In genomic region chr20:49028684-49029083, GRCh38 we compare ENCODE assay signal across 1 cellular context.
TF ChIP-seq lines count a peak whose summit lies in the region.

No MANE protein-coding gene starts in this region.

TF ChIP-seq in GM12878, 131 proteins besides CTCF, POLR2A, EP300 and RAD21 (continued from another document):
- TF ChIP-seq USF2 (IDR thresholded peaks at IDR 0.05; ENCODE audit: borderline replicate concordance, low read depth, low read length): no peak
- TF ChIP-seq DPF2 (IDR thresholded peaks at IDR 0.05): no peak
- no peak for TF ChIP-seq CREB1 (IDR thresholded peaks at IDR 0.05; ENCODE audit: low read depth)
- no peak for TF ChIP-seq EED (IDR thresholded peaks at IDR 0.05; ENCODE audit: low read depth)
- TF ChIP-seq RB1 (IDR thresholded peaks at IDR 0.05; ENCODE audit: borderline replicate concordance): no peak
- no peak for TF ChIP-seq IRF4 (IDR thresholded peaks at IDR 0.05; ENCODE audit: low read depth, low read length)
- no peak for TF ChIP-seq REST (IDR thresholded peaks at IDR 0.05; ENCODE audit: low read depth, low read length)
- TF ChIP-seq FOS (IDR thresholded peaks at IDR 0.05; ENCODE audit: borderline replicate concordance, extremely low read depth, insufficient read length): no peak
